ENCODE assay signal across 11 cellular contexts in genomic region chr11:60872952-60873524, GRCh38. TPM values are rescaled to one million over a fixed set of nuclear protein-coding genes. Genes with fewer than 3 reads are reported as not detected.
DNase-seq lines count a peak whose midpoint lies in the region; ATAC-seq and TF ChIP-seq lines count a peak whose summit lies in the region.
"Had no signal": no experiment of that assay in that cellular context is flagged by ENCODE, and none has a peak within 500 bp of the region (broad histone marks: within the 10 kb centered on the region; RNA-seq: fewer than 3 reads in every experiment).

No MANE protein-coding gene starts in this region.

- intact Hi-C loops in heart left ventricle (cut with DNase I): no loop called here

- H3K4me1 Mint-ChIP-seq in activated naive CD8-positive, alpha-beta T cell (ENCODE audit: low read depth): peaks cover 48% of the 10 kb centered on the region
- peaks cover 21% of the 10 kb centered on the region for H3K4me1 Mint-ChIP-seq in activated naive CD8-positive, alpha-beta T cell treated with anti-CD3 and anti-CD28 coated beads, Interleukin-2, amount 50 U/mL, for 24 hours
- peaks cover 69% of the 10 kb centered on the region for H3K4me1 Mint-ChIP-seq in T-helper 2 cell treated with Interferon-gamma antibody and Interleukin-4, amounts not matched to agents 5 μg/mL and 100 μg/mL, for 36 hours (ENCODE audit: low read depth)
- peaks cover 34% of the 10 kb centered on the region for H3K4me1 Mint-ChIP-seq in nephron progenitor cell

- H3K9me3 Mint-ChIP-seq in activated naive CD8-positive, alpha-beta T cell (ENCODE audit: low read depth): no peaks in the 10 kb centered on the region
- no peaks in the 10 kb centered on the region for H3K9me3 Mint-ChIP-seq in activated naive CD8-positive, alpha-beta T cell treated with anti-CD3 and anti-CD28 coated beads, Interleukin-2, amount 50 U/mL, for 24 hours
- H3K9me3 Mint-ChIP-seq in T-helper 2 cell treated with Interferon-gamma antibody and Interleukin-4, amounts not matched to agents 5 μg/mL and 100 μg/mL, for 36 hours: no peaks in the 10 kb centered on the region
- H3K9me3 Mint-ChIP-seq in nephron progenitor cell: no peaks in the 10 kb centered on the region
- H3K9me3 Mint-ChIP-seq: CD14-positive monocyte had no signal

- DNase-seq in activated naive CD8-positive, alpha-beta T cell treated with anti-CD3 and anti-CD28 coated beads, Interleukin-2, amount 50 U/mL, for 24 hours: no peak
- DNase-seq in T-helper 2 cell treated with Interferon-gamma antibody and Interleukin-4, amounts not matched to agents 5 μg/mL and 100 μg/mL, for 36 hours (ENCODE audit: low spot score): no peak
- DNase-seq in heart left ventricle (peak in 3 of 5 donors; percentile 40 to 70 (median 70)), nephron progenitor cell (no peak)
- DNase-seq: amygdala had no signal

- no peak overlapping the region for H3K4me3 ChIP-seq in heart left ventricle
- H3K4me3 ChIP-seq in thymus (ENCODE audit: low read length): no peak overlapping the region
- H3K4me3 ChIP-seq: SK-N-MC had no signal

- H3K4me1 ChIP-seq in heart left ventricle (peaks cover 5 to 55% (median 31%) of the 10 kb centered on the region in 12 donors), thymus (ENCODE audit: control insufficient read depth, insufficient read depth, low read length) (peaks cover 71% of the 10 kb centered on the region)

- H3K36me3 Mint-ChIP-seq in activated naive CD8-positive, alpha-beta T cell: no peaks in the 10 kb centered on the region
- no peaks in the 10 kb centered on the region for H3K36me3 Mint-ChIP-seq in activated naive CD8-positive, alpha-beta T cell treated with anti-CD3 and anti-CD28 coated beads, Interleukin-2, amount 50 U/mL, for 24 hours (ENCODE audit: low read depth)
- H3K36me3 Mint-ChIP-seq in T-helper 2 cell treated with Interferon-gamma antibody and Interleukin-4, amounts not matched to agents 5 μg/mL and 100 μg/mL, for 36 hours (ENCODE audit: low read depth): peaks cover 7% of the 10 kb centered on the region
- H3K36me3 Mint-ChIP-seq in nephron progenitor cell (ENCODE audit: low read depth): peaks cover 7% of the 10 kb centered on the region

- TF ChIP-seq CTCF in heart left ventricle (IDR thresholded peaks at IDR 0.05) (no peak), nephron progenitor cell (IDR thresholded peaks at IDR 0.05) (no peak)

- peak overlapping the region; percentile 72 for H3K27ac Mint-ChIP-seq in activated naive CD8-positive, alpha-beta T cell
- no peak overlapping the region for H3K27ac Mint-ChIP-seq in activated naive CD8-positive, alpha-beta T cell treated with anti-CD3 and anti-CD28 coated beads, Interleukin-2, amount 50 U/mL, for 24 hours
- peak overlapping the region; percentile 80 for H3K27ac Mint-ChIP-seq in T-helper 2 cell treated with Interferon-gamma antibody and Interleukin-4, amounts not matched to agents 5 μg/mL and 100 μg/mL, for 36 hours
- no peak overlapping the region for H3K27ac Mint-ChIP-seq in nephron progenitor cell

- H3K27ac ChIP-seq in heart left ventricle (peak overlapping the region in 9 of 12 donors; percentile 1 to 74 (median 33)), thymus (ENCODE audit: low read depth) (peak overlapping the region; percentile 93)
- H3K27ac ChIP-seq: SK-N-MC had no signal

- H3K4me3 Mint-ChIP-seq in activated naive CD8-positive, alpha-beta T cell: no peak overlapping the region
- no peak overlapping the region for H3K4me3 Mint-ChIP-seq in activated naive CD8-positive, alpha-beta T cell treated with anti-CD3 and anti-CD28 coated beads, Interleukin-2, amount 50 U/mL, for 24 hours
- H3K4me3 Mint-ChIP-seq in T-helper 2 cell treated with Interferon-gamma antibody and Interleukin-4, amounts not matched to agents 5 μg/mL and 100 μg/mL, for 36 hours: peak overlapping the region; percentile 54
- H3K4me3 Mint-ChIP-seq in nephron progenitor cell: no peak overlapping the region

- H3K27me3 ChIP-seq in heart left ventricle: no peaks in the 10 kb centered on the region
- no peaks in the 10 kb centered on the region for H3K27me3 ChIP-seq in thymus (ENCODE audit: control insufficient read depth, insufficient read depth)

- H3K9me3 ChIP-seq in heart left ventricle (no peaks in the 10 kb centered on the region), thymus (ENCODE audit: control insufficient read depth) (no peaks in the 10 kb centered on the region)

- H3K36me3 ChIP-seq in heart left ventricle (no peaks in the 10 kb centered on the region), thymus (ENCODE audit: control insufficient read depth, insufficient read depth) (peaks cover 4% of the 10 kb centered on the region)

- H3K27me3 Mint-ChIP-seq in activated naive CD8-positive, alpha-beta T cell: no peaks in the 10 kb centered on the region
- H3K27me3 Mint-ChIP-seq in activated naive CD8-positive, alpha-beta T cell treated with anti-CD3 and anti-CD28 coated beads, Interleukin-2, amount 50 U/mL, for 24 hours: no peaks in the 10 kb centered on the region
- H3K27me3 Mint-ChIP-seq in T-helper 2 cell treated with Interferon-gamma antibody and Interleukin-4, amounts not matched to agents 5 μg/mL and 100 μg/mL, for 36 hours (ENCODE audit: low read depth): no peaks in the 10 kb centered on the region
- H3K27me3 Mint-ChIP-seq in nephron progenitor cell (ENCODE audit: low read depth, poor library complexity): no peaks in the 10 kb centered on the region

- WGBS in heart left ventricle, 4 donors: 56 to 79% (median 63%) methylated on average over 16 of the region's 16 CpGs
- 70% methylated on average over 16 of the region's 16 CpGs for WGBS in thymus

- TF ChIP-seq POLR2A in heart left ventricle (IDR thresholded peaks at IDR 0.05): no peak

- ATAC-seq in activated naive CD8-positive, alpha-beta T cell treated with anti-CD3 and anti-CD28 coated beads, Interleukin-2, amount 50 U/mL, for 24 hours: no peak
- peak in 3 of 4 donors; percentile 14 to 69 (median 25) for ATAC-seq in heart left ventricle
- no peak for ATAC-seq in GM18498 (IDR thresholded peaks at IDR 0.05; ENCODE audit: unreplicated experiment)
- ATAC-seq in HG03565 (IDR thresholded peaks at IDR 0.05; ENCODE audit: unreplicated experiment): no peak

RNA-seq across cellular contexts. Expression of gene ZP1, which starts 5.7 kb away (rescaled TPM):
- total RNA-seq in heart left ventricle: under 1 TPM in 2 of 9 donors, not detected in 7; 0.30 to 0.95 TPM
- polyA plus RNA-seq in heart left ventricle (under 1 TPM; 0.15 to 0.33 TPM), thymus (1.5 TPM)

RNA-seq across cellular contexts. Expression of gene PTGDR2, which starts 17.3 kb away (rescaled TPM):
- 1 to 10 TPM in 8 of 9 donors, under 1 TPM in 1; 0.61 to 7.9 (median 1.4) TPM for total RNA-seq in heart left ventricle
- polyA plus RNA-seq in heart left ventricle: 1 to 10 TPM in 1 of 2 donors, under 1 TPM in 1; 0.76 to 4.3 TPM
- polyA plus RNA-seq in thymus: 0.73 TPM

RNA-seq across cellular contexts. Expression of gene CCDC86, which starts 31.1 kb away (rescaled TPM):
- total RNA-seq in heart left ventricle: 10 to 100 TPM in 5 of 9 donors, 1 to 10 TPM in 4; 6.0 to 26.7 (median 10.1) TPM
- 10 to 100 TPM in 1 of 2 donors, 1 to 10 TPM in 1; 8.1 to 33.3 TPM for polyA plus RNA-seq in heart left ventricle
- polyA plus RNA-seq in thymus: 11.0 TPM

RNA-seq across cellular contexts. Expression of gene PRPF19, which starts 33.3 kb away (rescaled TPM):
- 10 to 100 TPM; 30.8 to 72.0 (median 40.8) TPM for total RNA-seq in heart left ventricle
- polyA plus RNA-seq in heart left ventricle (10 to 100 TPM; 35.5 to 62.2 TPM), thymus (49.2 TPM)

RNA-seq across cellular contexts. Expression of gene TMEM109, which starts 40.9 kb away (rescaled TPM):
- 100 to 1,000 TPM in 4 of 9 donors, 10 to 100 TPM in 5; 82.9 to 123 (median 96.3) TPM for total RNA-seq in heart left ventricle
- polyA plus RNA-seq in heart left ventricle: 100 to 1,000 TPM in 1 of 2 donors, 10 to 100 TPM in 1; 71.8 to 131 TPM
- 58.1 TPM for polyA plus RNA-seq in thymus

Comparison
In these comparisons a context has a peak if more than half of its experiments do, and no peak if none do; other contexts are left out.
1. H3K27ac Mint-ChIP-seq: peak in activated naive CD8-positive, alpha-beta T cell (single experiment) and T-helper 2 cell treated with Interferon-gamma antibody and Interleukin-4, amounts not matched to agents 5 μg/mL and 100 μg/mL, for 36 hours (single experiment); none in activated naive CD8-positive, alpha-beta T cell treated with anti-CD3 and anti-CD28 coated beads, Interleukin-2, amount 50 U/mL, for 24 hours (single experiment) and nephron progenitor cell (single experiment).
2. ATAC-seq: peak in heart left ventricle (3 of 4); none in activated naive CD8-positive, alpha-beta T cell treated with anti-CD3 and anti-CD28 coated beads, Interleukin-2, amount 50 U/mL, for 24 hours (single experiment), GM18498 (single experiment) and HG03565 (single experiment).
3. DNase-seq: peak in heart left ventricle (3 of 5); none in activated naive CD8-positive, alpha-beta T cell treated with anti-CD3 and anti-CD28 coated beads, Interleukin-2, amount 50 U/mL, for 24 hours (single experiment), T-helper 2 cell treated with Interferon-gamma antibody and Interleukin-4, amounts not matched to agents 5 μg/mL and 100 μg/mL, for 36 hours (single experiment) and nephron progenitor cell (single experiment).